ENCODE assay signal across 19 cellular contexts in genomic region chr2:28435796-28436425, GRCh38. TPM values are rescaled to one million over a fixed set of nuclear protein-coding genes. Genes with fewer than 3 reads are reported as not detected.
A peak's percentile ranks its signal among the peaks of the same experiment; 100 is the strongest.
DNase-seq lines count a peak whose midpoint lies in the region; ATAC-seq and TF ChIP-seq lines count a peak whose summit lies in the region.
"Had no signal": no experiment of that assay in that cellular context is flagged by ENCODE, and none has a peak within 500 bp of the region (broad histone marks: within the 10 kb centered on the region; RNA-seq: fewer than 3 reads in every experiment).

No MANE protein-coding gene starts in this region.

- in situ Hi-C loops in G401 (cut with HindIII; ENCODE audit: low sequenced_read_pairs) = no loop called here

- H3K4me3 Mint-ChIP-seq in activated T-cell treated with anti-CD3 and anti-CD28 coated beads, Interleukin-2, amount 50 U/mL, for 24 hours = no peak overlapping the region
- H3K4me3 Mint-ChIP-seq: activated B cell treated with CpG ODN at 0.5 μM for 24 hours; activated naive CD4-positive, alpha-beta T cell treated with anti-CD3 and anti-CD28 coated beads for 36 hours; CD8-positive, alpha-beta T cell; naive B cell had no signal

- peaks cover 24% of the 10 kb centered on the region for H3K4me1 Mint-ChIP-seq in activated T-cell treated with anti-CD3 and anti-CD28 coated beads, Interleukin-2, amount 50 U/mL, for 24 hours (ENCODE audit: low read depth)
- H3K4me1 Mint-ChIP-seq: activated B cell treated with CpG ODN at 0.5 μM for 24 hours, naive B cell had no signal

- peak; percentile 26 for DNase-seq in activated T-cell treated with anti-CD3 and anti-CD28 coated beads, Interleukin-2, amount 50 U/mL, for 24 hours
- no peak for DNase-seq in activated T-cell treated with anti-CD3 and anti-CD28 coated beads for 4 hours
- peak; percentile 68 for DNase-seq in colonic mucosa
- DNase-seq in mucosa of descending colon = peak; percentile 48 to 69 (median 68)
- DNase-seq in vagina (ENCODE audit: extremely low spot score in 2 of 2) = no peak
- no peak for DNase-seq in HUDEP-2 (lab: John Stamatoyannopoulos, UW; ENCODE audit: unreplicated experiment in 76 of 76)
- no peak for DNase-seq in G401 (ENCODE audit: low spot score)
- DNase-seq: activated B cell treated with CpG ODN at 0.5 μM for 24 hours; activated naive CD4-positive, alpha-beta T cell treated with anti-CD3 and anti-CD28 coated beads for 36 hours; brain microvascular endothelial cell; CD8-positive, alpha-beta T cell; effector CD4-positive, alpha-beta T cell; left ventricle myocardium inferior; naive B cell; NCI-H1092 treated with DMSO at 0.1 percent for 48 hours; NCI-H774; RPMI8226; stimulated activated CD4-positive, alpha-beta T cell treated with anti-CD3 and anti-CD28 coated beads, Interleukin-2, amount 100 ng/mL, for 24 hours had no signal

- H3K36me3 Mint-ChIP-seq in activated T-cell treated with anti-CD3 and anti-CD28 coated beads, Interleukin-2, amount 50 U/mL, for 24 hours (ENCODE audit: low read depth) = no peaks in the 10 kb centered on the region
- H3K36me3 Mint-ChIP-seq: CD8-positive, alpha-beta T cell; naive B cell had no signal

- H3K27me3 ChIP-seq in colonic mucosa (no peaks in the 10 kb centered on the region), vagina (no peaks in the 10 kb centered on the region)
- H3K27me3 ChIP-seq: brain microvascular endothelial cell had no signal

- H3K27me3 Mint-ChIP-seq in activated T-cell treated with anti-CD3 and anti-CD28 coated beads, Interleukin-2, amount 50 U/mL, for 24 hours = no peaks in the 10 kb centered on the region

- intact Hi-C loops in colonic mucosa (cut with DNase I) (no loop called here), mucosa of descending colon (cut with DNase I, micrococcal nuclease) (no loop called here), vagina (cut with DNase I) (no loop called here)

- no peak for TF ChIP-seq POLR2A in vagina (IDR thresholded peaks at IDR 0.05)

- H3K9ac ChIP-seq in colonic mucosa (ENCODE audit: low read depth in 2 of 2, low read length in 2 of 2) = peak overlapping the region; percentile 37 to 80

- peak overlapping the region; percentile 90 for H3K27ac ChIP-seq in colonic mucosa
- H3K27ac ChIP-seq in vagina = peak overlapping the region; percentile 39
- H3K27ac ChIP-seq: brain microvascular endothelial cell, left ventricle myocardium inferior had no signal

- H3K4me1 ChIP-seq in colonic mucosa = peaks cover 4% of the 10 kb centered on the region
- H3K4me1 ChIP-seq in mucosa of descending colon (ENCODE audit: low read depth) = peaks cover 33% of the 10 kb centered on the region
- H3K4me1 ChIP-seq in vagina = peaks cover 32% of the 10 kb centered on the region

- H3K9me3 ChIP-seq in colonic mucosa (no peaks in the 10 kb centered on the region), mucosa of descending colon (peaks cover 6% of the 10 kb centered on the region), vagina (no peaks in the 10 kb centered on the region)

- H3K36me3 ChIP-seq in colonic mucosa (no peaks in the 10 kb centered on the region), mucosa of descending colon (ENCODE audit: low read depth) (no peaks in the 10 kb centered on the region), vagina (no peaks in the 10 kb centered on the region)
- H3K36me3 ChIP-seq: brain microvascular endothelial cell, left ventricle myocardium inferior had no signal

- TF ChIP-seq CTCF in colonic mucosa (IDR thresholded peaks at IDR 0.05) (no peak), mucosa of descending colon (IDR thresholded peaks at IDR 0.05) (no peak), vagina (IDR thresholded peaks at IDR 0.05) (no peak)

- H3K4me3 ChIP-seq in colonic mucosa (no peak overlapping the region), mucosa of descending colon (no peak overlapping the region), vagina (no peak overlapping the region)
- H3K4me3 ChIP-seq: left ventricle myocardium inferior had no signal

- H3K27ac Mint-ChIP-seq in activated T-cell treated with anti-CD3 and anti-CD28 coated beads, Interleukin-2, amount 50 U/mL, for 24 hours = no peak overlapping the region
- H3K27ac Mint-ChIP-seq: activated B cell treated with CpG ODN at 0.5 μM for 24 hours; activated naive CD4-positive, alpha-beta T cell treated with anti-CD3 and anti-CD28 coated beads for 36 hours; CD8-positive, alpha-beta T cell had no signal

- peaks cover 10% of the 10 kb centered on the region for H3K9me3 Mint-ChIP-seq in activated T-cell treated with anti-CD3 and anti-CD28 coated beads, Interleukin-2, amount 50 U/mL, for 24 hours
- H3K9me3 Mint-ChIP-seq: CD8-positive, alpha-beta T cell had no signal

- ATAC-seq in mucosa of descending colon (peak; percentile 54), HG03045 (IDR thresholded peaks at IDR 0.05; ENCODE audit: unreplicated experiment) (no peak)
- ATAC-seq: CD8-positive, alpha-beta T cell had no signal

RNA-seq across cellular contexts. Expression of gene FOSL2, which starts 43.3 kb away (rescaled TPM):
- total RNA-seq in colonic mucosa (100 to 1,000 TPM in 1 of 2 donors, 10 to 100 TPM in 1; 74.2 to 142 TPM), mucosa of descending colon (100 to 1,000 TPM; 160 to 166 (median 162) TPM), vagina (213 TPM)
- total RNA-seq in G401 (2014; rRNA removed; shearing (Covaris generic)) = 12.1 and 16.1 TPM in 2 replicates

RNA-seq across cellular contexts. Expression of gene PLB1, which starts 59.9 kb away (rescaled TPM):
- total RNA-seq in colonic mucosa = 1 to 10 TPM; 1.3 to 3.0 TPM
- 1 to 10 TPM; 2.4 to 4.9 (median 3.6) TPM for total RNA-seq in mucosa of descending colon
- 2.5 TPM for total RNA-seq in vagina
- under 0.01 and 2.4 TPM in 2 replicates for total RNA-seq in G401 (2014; rRNA removed; shearing (Covaris generic))

Comparison
In these comparisons a context has a peak if more than half of its experiments do, and no peak if none do; other contexts are left out.
1. DNase-seq: peak in activated T-cell treated with anti-CD3 and anti-CD28 coated beads, Interleukin-2, amount 50 U/mL, for 24 hours (single experiment), colonic mucosa (single experiment) and mucosa of descending colon (3 of 3); none in activated T-cell treated with anti-CD3 and anti-CD28 coated beads for 4 hours (single experiment), vagina (0 of 2), HUDEP-2 (0 of 76) and G401 (single experiment).